In the genomic region with DNA sequence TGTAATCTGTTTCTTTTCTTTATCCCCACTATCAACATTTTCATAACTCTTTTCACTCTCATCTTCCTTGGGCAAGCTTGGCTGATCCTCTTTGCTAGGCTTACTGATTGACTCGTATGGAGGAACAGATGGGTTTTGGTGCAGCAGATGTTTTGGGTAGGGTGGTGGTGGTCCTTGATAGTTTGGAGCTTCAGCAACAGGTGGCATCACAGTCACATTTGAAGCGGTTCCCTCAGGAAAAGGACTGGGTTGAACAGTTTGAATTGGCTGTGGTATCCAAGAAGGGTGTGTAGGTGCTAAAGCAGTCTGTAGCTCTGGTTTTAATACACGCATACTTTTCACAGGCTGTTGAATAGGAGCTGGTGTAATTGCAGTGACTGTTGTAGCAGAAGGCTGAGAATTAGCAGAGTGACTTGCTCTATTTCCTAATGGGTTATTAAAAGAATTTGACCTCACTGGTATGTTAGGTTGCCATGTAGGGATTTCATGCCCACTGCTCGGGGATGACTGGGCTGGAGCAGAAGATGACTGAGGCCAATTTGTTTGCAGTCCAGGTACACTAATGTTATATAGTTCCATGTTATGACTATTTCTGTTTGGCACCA, we compare ENCODE assay signal across 18 cellular contexts. TPM values are rescaled to one million over a fixed set of nuclear protein-coding genes. Genes with fewer than 3 reads are reported as not detected.
DNase-seq lines count a peak whose midpoint lies in the region; ATAC-seq, FAIRE-seq and TF ChIP-seq lines count a peak whose summit lies in the region.
"Had no signal": no experiment of that assay in that cellular context is flagged by ENCODE, and none has a peak within 500 bp of the region (broad histone marks: within the 10 kb centered on the region; RNA-seq: fewer than 3 reads in every experiment).

No MANE protein-coding gene starts in this region.

- H3K4me2 ChIP-seq in trophoblast cell (ENCODE audit: low read length), result no peak overlapping the region

- H3K27ac ChIP-seq in trophoblast cell (ENCODE audit: low read depth, low read length), result no peak overlapping the region
- no peak overlapping the region for H3K27ac ChIP-seq in small intestine (ENCODE audit: low read depth in 1 of 2, low read length in 1 of 2)
- H3K27ac ChIP-seq: adrenal gland, VCaP had no signal

- H3K23ac ChIP-seq in trophoblast cell (ENCODE audit: low read length), result no peak overlapping the region

- no CpG with 5 or more reads among the region's 4 CpGs for WGBS in trophoblast cell (ENCODE audit: extremely low coverage, insufficient coverage, insufficient read length)
- WGBS in small intestine, 3 donors, result 93 to 99% (median 97%) methylated on average over 4 of the region's 4 CpGs

- ATAC-seq in left ventricle myocardium superior, result peak; percentile 90
- ATAC-seq: activated T-helper 17 cell treated with anti-CD3 and anti-CD28 coated beads, Interleukin-2, amount 50 U/mL, for 72 hours; effector memory CD8-positive, alpha-beta T cell had no signal

- no peak overlapping the region for H2BK5ac ChIP-seq in trophoblast cell (ENCODE audit: low read depth, low read length, poor library complexity)

- no peak overlapping the region for H3K14ac ChIP-seq in trophoblast cell (ENCODE audit: low read length)

- H3K79me2 ChIP-seq in trophoblast cell (ENCODE audit: control insufficient read depth, insufficient read depth, low read length, poor library complexity), result no peaks in the 10 kb centered on the region

- H2AK5ac ChIP-seq in trophoblast cell (ENCODE audit: low read length), result no peak overlapping the region

- peak; percentile 33 for FAIRE-seq in GM18507 (lab: Jason Lieb, UNC)
- FAIRE-seq in small intestine (lab: Jason Lieb, UNC), result no peak

- H3K27me3 ChIP-seq in trophoblast cell (ENCODE audit: insufficient read depth, low read length) (no peaks in the 10 kb centered on the region), small intestine (ENCODE audit: control insufficient read depth in 2 of 2, insufficient read depth in 2 of 2, low read length in 2 of 2) (no peaks in the 10 kb centered on the region)
- H3K27me3 ChIP-seq: adrenal gland had no signal

- no peak overlapping the region for H4K8ac ChIP-seq in trophoblast cell (ENCODE audit: low read depth, low read length)

- peak; percentile 21 for DNase-seq in AG10803 (ENCODE audit: low read depth)
- no peak for DNase-seq in GM18507 (ENCODE audit: extremely low spot score, insufficient read length, low read depth)
- peak; percentile 37 for DNase-seq in amniotic epithelial cell (ENCODE audit: low read depth)
- no peak for DNase-seq in left ventricle myocardium superior
- no peak for DNase-seq in medulla oblongata (ENCODE audit: extremely low spot score)
- no peak for DNase-seq in SK-N-DZ (ENCODE audit: low spot score)
- no peak for DNase-seq in trophoblast cell
- DNase-seq in small intestine, result no peak
- DNase-seq: adrenal gland; cerebellar nuclear complex; effector memory CD8-positive, alpha-beta T cell; NCI-H2081; nephron progenitor cell; retina; stimulated activated CD4-positive, alpha-beta T cell treated with anti-CD3 and anti-CD28 coated beads, Interleukin-1b, Interleukin-23, amount 100 ng/mL, for 48 hours; SW 1271 had no signal

- no peak overlapping the region for H3K9ac ChIP-seq in trophoblast cell (ENCODE audit: low read length)

- H4K91ac ChIP-seq in trophoblast cell (ENCODE audit: low read depth, low read length), result no peak overlapping the region

- no peak overlapping the region for H2AFZ ChIP-seq in trophoblast cell (ENCODE audit: insufficient read depth, low read length, poor library complexity)

- H3K4me3 ChIP-seq in AG10803 (ENCODE audit: low read length), result no peak overlapping the region
- no peak overlapping the region for H3K4me3 ChIP-seq in trophoblast cell (ENCODE audit: low read depth, low read length)
- H3K4me3 ChIP-seq in small intestine (ENCODE audit: low read depth in 1 of 2, low read length in 2 of 2), result no peak overlapping the region
- H3K4me3 ChIP-seq: adrenal gland had no signal

- no peak for TF ChIP-seq CTCF in AG10803 (conservative IDR thresholded peaks at IDR 0.05; ENCODE audit: low read length)

- H3K4me1 ChIP-seq in trophoblast cell (ENCODE audit: control insufficient read depth in 1 of 2, insufficient read depth in 2 of 2, low read length in 2 of 2) (no peaks in the 10 kb centered on the region), small intestine (ENCODE audit: control insufficient read depth in 2 of 2, insufficient read depth in 1 of 2, low read depth in 1 of 2, low read length in 1 of 2) (no peaks in the 10 kb centered on the region)
- H3K4me1 ChIP-seq: adrenal gland had no signal

- no peak overlapping the region for H3K4ac ChIP-seq in trophoblast cell (ENCODE audit: low read depth, low read length)

- intact Hi-C loops in left ventricle myocardium superior (cut with micrococcal nuclease), result no loop called here

- no peak overlapping the region for H4K12ac ChIP-seq in trophoblast cell (ENCODE audit: low read depth, low read length)

- peaks cover 14 to 15% of the 10 kb centered on the region in 2 experiments for H3K36me3 ChIP-seq in trophoblast cell (ENCODE audit: control insufficient read depth in 1 of 2, insufficient read depth in 2 of 2, low read length in 2 of 2)
- peaks cover 7 to 18% of the 10 kb centered on the region in 2 donors for H3K36me3 ChIP-seq in small intestine (ENCODE audit: control insufficient read depth in 2 of 2, insufficient read depth in 2 of 2, low read length in 2 of 2)

- H3K9me3 ChIP-seq in trophoblast cell (ENCODE audit: insufficient read depth, low read depth, low read length) (no peaks in the 10 kb centered on the region), small intestine (ENCODE audit: control insufficient read depth, low read depth) (no peaks in the 10 kb centered on the region)

- H3K18ac ChIP-seq in trophoblast cell (ENCODE audit: low read length), result no peak overlapping the region

- no peaks in the 10 kb centered on the region for H3K79me1 ChIP-seq in trophoblast cell (ENCODE audit: low read length)

- H2BK120ac ChIP-seq in trophoblast cell (ENCODE audit: insufficient read depth, low read length, poor library complexity), result no peak overlapping the region

- no peak overlapping the region for H2BK12ac ChIP-seq in trophoblast cell (ENCODE audit: low read length)

RNA-seq across cellular contexts. Expression of gene LATS1, which starts 34.5 kb away (rescaled TPM):
- 12.2 TPM for total RNA-seq in left ventricle myocardium superior
- 12.3 and 16.7 TPM in 2 replicates for polyA plus RNA-seq in SK-N-DZ (2014; cell fraction: cytosol; rRNA removed)
- polyA plus RNA-seq in SK-N-DZ (2014; cell fraction: nucleus; rRNA removed), result 10.3 and 10.4 TPM in 2 replicates
- polyA plus RNA-seq in trophoblast cell (2013), result 8.8 and 8.9 TPM in 2 replicates
- polyA plus RNA-seq in small intestine, result 1 to 10 TPM; 4.1 to 8.1 (median 6.5) TPM

RNA-seq across cellular contexts. Expression of gene KATNA1, which starts 34.8 kb away (rescaled TPM):
- total RNA-seq in left ventricle myocardium superior, result 9.5 TPM
- 31.4 and 31.5 TPM in 2 replicates for polyA plus RNA-seq in SK-N-DZ (2014; cell fraction: cytosol; rRNA removed)
- 24.1 and 26.2 TPM in 2 replicates for polyA plus RNA-seq in SK-N-DZ (2014; cell fraction: nucleus; rRNA removed)
- polyA plus RNA-seq in trophoblast cell (2013), result 14.8 and 15.5 TPM in 2 replicates
- polyA plus RNA-seq in small intestine, result 10 to 100 TPM in 2 of 3 donors, 1 to 10 TPM in 1; 7.8 to 18.4 (median 13.4) TPM

Comparison
In these comparisons a context has a peak if more than half of its experiments do, and no peak if none do; other contexts are left out.
1. DNase-seq: peak in AG10803 (single experiment) and amniotic epithelial cell (single experiment); none in GM18507 (single experiment), left ventricle myocardium superior (single experiment), medulla oblongata (single experiment), SK-N-DZ (single experiment), trophoblast cell (0 of 2) and small intestine (single experiment).